Comparison of ENCODE assay signal across 23 cellular contexts in the genomic region with DNA sequence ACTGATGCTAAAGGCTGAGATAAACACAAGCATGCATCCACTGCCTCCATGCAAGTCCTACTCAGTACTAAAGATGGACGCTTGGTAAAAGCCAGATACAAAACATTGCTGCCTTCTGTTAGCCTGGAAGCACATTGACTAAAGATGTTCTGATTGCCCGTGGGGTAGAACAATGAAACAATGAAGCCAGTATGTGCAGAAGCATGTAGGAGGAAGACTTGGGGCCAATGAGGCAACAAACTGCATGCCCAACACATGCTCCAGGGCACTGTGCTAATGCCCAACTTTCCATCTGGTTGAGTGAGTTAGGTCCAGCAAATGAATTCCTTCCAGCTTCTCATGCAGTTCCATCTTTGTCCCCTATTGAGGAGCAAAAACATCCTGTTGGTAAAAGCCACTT.
"Had no signal": no experiment of that assay in that cellular context is flagged by ENCODE, and none has a peak within 500 bp of the region (broad histone marks: within the 10 kb centered on the region; RNA-seq: fewer than 3 reads in every experiment).

No MANE protein-coding gene starts in this region.

- H3K4me1 ChIP-seq: colonic mucosa, gastrocnemius medialis, left ventricle myocardium inferior, lower lobe of right lung, pancreas, psoas muscle, transverse colon had no signal

- H3K9me3 ChIP-seq: colonic mucosa, gastrocnemius medialis, left ventricle myocardium inferior, lower lobe of right lung, pancreas, psoas muscle, right lobe of liver, spleen, thoracic aorta, transverse colon had no signal

- ATAC-seq: gastrocnemius medialis; left cardiac atrium; lower lobe of right lung; pancreas; psoas muscle; right lobe of liver; stimulated activated naive B cell treated with anti-CD40 and anti-IgM and Interleukin-4, amounts not matched to agents 10 μg/mL and 1 μg/mL and 100 μg/mL, for 72 hours; stimulated activated naive CD8-positive, alpha-beta T cell treated with anti-CD3 and anti-CD28 coated beads, Interleukin-15, amount 100 ng/mL, for 72 hours had no signal

- H3K4me3 ChIP-seq: colonic mucosa, gastrocnemius medialis, left ventricle myocardium inferior, lower lobe of right lung, pancreas, psoas muscle, right lobe of liver, spleen, thoracic aorta, transverse colon had no signal

- DNase-seq: colonic mucosa; dermis blood vessel endothelial cell; erythroblast; gastrocnemius medialis; glutamatergic neuron; left cardiac atrium; left ventricle myocardium inferior; lower lobe of right lung; mesendoderm; naive B cell; occipital lobe; pancreas; psoas muscle; retina; right lobe of liver; spleen; stimulated activated CD4-positive, alpha-beta T cell treated with anti-CD3 and anti-CD28 coated beads, Interleukin-15, amount 100 ng/mL, for 24 hours; stimulated activated CD4-positive, alpha-beta T cell treated with anti-CD3 and anti-CD28 coated beads, Interleukin-1b, Interleukin-23, amount 100 ng/mL, for 48 hours; stimulated activated CD4-positive, alpha-beta T cell treated with anti-CD3 and anti-CD28 coated beads, Interleukin-4, amount 100 ng/mL, for 24 hours; stimulated activated naive B cell treated with anti-CD40 and anti-IgM and Interleukin-4, amounts not matched to agents 10 μg/mL and 1 μg/mL and 100 μg/mL, for 72 hours; stimulated activated naive CD8-positive, alpha-beta T cell treated with anti-CD3 and anti-CD28 coated beads, Interleukin-15, amount 100 ng/mL, for 72 hours; transverse colon had no signal

- H3K27me3 ChIP-seq: colonic mucosa, gastrocnemius medialis, pancreas, right lobe of liver, spleen, transverse colon had no signal

- H3K27ac ChIP-seq: colonic mucosa, gastrocnemius medialis, left ventricle myocardium inferior, lower lobe of right lung, pancreas, psoas muscle, right lobe of liver, spleen, thoracic aorta, transverse colon had no signal

- H3K36me3 ChIP-seq: colonic mucosa, gastrocnemius medialis, left ventricle myocardium inferior, lower lobe of right lung, pancreas, right lobe of liver, spleen, thoracic aorta, transverse colon had no signal
